11 cellular contexts compared by ENCODE assay signal in genomic region chr13:65292488-65292901, GRCh38.
DNase-seq lines count a peak whose midpoint lies in the region; ATAC-seq and TF ChIP-seq lines count a peak whose summit lies in the region.
"Had no signal": no experiment of that assay in that cellular context is flagged by ENCODE, and none has a peak within 500 bp of the region (broad histone marks: within the 10 kb centered on the region; RNA-seq: fewer than 3 reads in every experiment).

No MANE protein-coding gene starts in this region.

- no peak overlapping the region for H3K56ac ChIP-seq in IMR-90 (ENCODE audit: extremely low read depth, insufficient read depth, low read length)

- no peaks in the 10 kb centered on the region for H3K9me1 ChIP-seq in IMR-90 (ENCODE audit: insufficient read depth, low read length)

- CTCF ChIA-PET in IMR-90 (lab: Yijun Ruan, JAX): no interaction called here
- CTCF ChIA-PET in activated CD8-positive, alpha-beta T cell treated with anti-CD3 and anti-CD28 coated beads for 36 hours (lab: Charles Lee): no interaction called here

- H3K4me3 ChIP-seq in IMR-90 (ENCODE audit: insufficient read depth, low read depth, low read length): no peak overlapping the region
- no peak overlapping the region for H3K4me3 ChIP-seq in brain microvascular endothelial cell (ENCODE audit: low read depth, low read length)
- H3K4me3 ChIP-seq: tibial artery had no signal

- peak; percentile 98 for ATAC-seq in IMR-90 (ENCODE audit: low read depth)
- no peak for ATAC-seq in GM21526 (IDR thresholded peaks at IDR 0.05; ENCODE audit: low FRiP score, unreplicated experiment)
- no peak for ATAC-seq in HG03469 (IDR thresholded peaks at IDR 0.05; ENCODE audit: unreplicated experiment)
- no peak for ATAC-seq in activated CD8-positive, alpha-beta T cell treated with anti-CD3 and anti-CD28 coated beads for 36 hours

- H2BK120ac ChIP-seq in IMR-90 (ENCODE audit: low read depth, low read length): no peak overlapping the region; the same call in 1 of the 2 replicates

- no peaks in the 10 kb centered on the region for H3K4me1 Mint-ChIP-seq in activated CD8-positive, alpha-beta T cell treated with anti-CD3 and anti-CD28 coated beads for 36 hours (ENCODE audit: low read depth)

- H3K27ac ChIP-seq in IMR-90 (ENCODE audit: insufficient read depth, low read length): no peak overlapping the region
- no peak overlapping the region for H3K27ac ChIP-seq in brain microvascular endothelial cell
- H3K27ac ChIP-seq: tibial artery had no signal

- no peak overlapping the region for H3K27ac Mint-ChIP-seq in activated CD8-positive, alpha-beta T cell treated with anti-CD3 and anti-CD28 coated beads for 36 hours

- H2AFZ ChIP-seq in IMR-90 (replicated peaks; ENCODE audit: low read length, poor library complexity): no peak overlapping the region

- no peak for TF ChIP-seq CTCF in IMR-90 (conservative IDR thresholded peaks at IDR 0.05; ENCODE audit: low read depth, low read length)
- TF ChIP-seq CTCF in brain microvascular endothelial cell (IDR thresholded peaks at IDR 0.05; ENCODE audit: low read depth, low read length, missing control alignments): peak; percentile 5
- no peak for TF ChIP-seq CTCF in activated CD8-positive, alpha-beta T cell treated with anti-CD3 and anti-CD28 coated beads for 36 hours (IDR thresholded peaks at IDR 0.05)

- no peak overlapping the region for H3K4ac ChIP-seq in IMR-90 (ENCODE audit: low read depth, low read length)

- no peak overlapping the region for H4K5ac ChIP-seq in IMR-90 (ENCODE audit: low read depth, low read length)

- no peak overlapping the region for H3K23ac ChIP-seq in IMR-90 (ENCODE audit: low read depth, low read length)

- no peaks in the 10 kb centered on the region for H4K20me1 ChIP-seq in IMR-90 (ENCODE audit: insufficient read depth, low read length)

- no peak overlapping the region; a peak in 1 of 4 replicates for H4K8ac ChIP-seq in IMR-90 (ENCODE audit: low read depth in 2 of 2, low read length in 2 of 2)

- dilution Hi-C loops in IMR-90 (cut with HindIII; ENCODE audit: low sequenced_read_pairs, unreplicated experiment): no loop called here

- no CpG with 5 or more reads among the region's 2 CpGs for WGBS in IMR-90 (ENCODE audit: extremely low coverage in 2 of 2, insufficient read length in 1 of 2), 2 experiments

- H3K36me3 ChIP-seq in IMR-90 (ENCODE audit: control insufficient read depth, insufficient read depth, low read length): no peaks in the 10 kb centered on the region
- H3K36me3 ChIP-seq in brain microvascular endothelial cell (replicated peaks): no peaks in the 10 kb centered on the region
- H3K36me3 ChIP-seq: tibial artery had no signal

- H3K18ac ChIP-seq in IMR-90 (ENCODE audit: low read depth, low read length): no peak overlapping the region

- no peak overlapping the region for H2BK15ac ChIP-seq in IMR-90 (ENCODE audit: low read depth, low read length)

- H3K4me1 ChIP-seq in IMR-90 (ENCODE audit: control insufficient read depth, insufficient read depth, low read length): peaks cover 2% of the 10 kb centered on the region; the same call in 1 of the 2 replicates
- H3K4me1 ChIP-seq: tibial artery had no signal

- H3K9ac ChIP-seq in IMR-90 (ENCODE audit: low read depth, low read length): no peak overlapping the region

- H2AK9ac ChIP-seq in IMR-90 (replicated peaks; ENCODE audit: low read depth, low read length, poor library complexity): no peak overlapping the region

- in situ Hi-C loops in IMR-90 (cut with MboI; ENCODE audit: low sequenced_read_pairs) (no loop called here), brain microvascular endothelial cell (cut with HindIII; ENCODE audit: low pct_ligation_motif_present, low sequenced_read_pairs) (no loop called here)

- H3K36me3 Mint-ChIP-seq in activated CD8-positive, alpha-beta T cell treated with anti-CD3 and anti-CD28 coated beads for 36 hours (ENCODE audit: low read depth): no peaks in the 10 kb centered on the region
- H3K36me3 Mint-ChIP-seq: natural killer cell had no signal

- POLR2A ChIA-PET in IMR-90 (lab: Charles Lee; ENCODE audit: unreplicated experiment): no interaction called here
- POLR2A ChIA-PET in activated CD8-positive, alpha-beta T cell treated with anti-CD3 and anti-CD28 coated beads for 36 hours (lab: Charles Lee): no interaction called here

- no peak overlapping the region for H2BK5ac ChIP-seq in IMR-90 (ENCODE audit: low read depth, low read length, poor library complexity, severe bottlenecking)

- no peak for TF ChIP-seq POLR2A in IMR-90 (IDR thresholded peaks at IDR 0.05; ENCODE audit: low read depth, low read length)

- H3K4me2 ChIP-seq in IMR-90 (ENCODE audit: low read depth, low read length): no peak overlapping the region

- H4K91ac ChIP-seq in IMR-90 (ENCODE audit: insufficient read depth, low read depth, low read length): no peak overlapping the region

- no TSS peak for BruUV-seq in IMR-90 (replicated peaks; lab: Mats Ljungman, UMichigan)

- H3K9me3 ChIP-seq in IMR-90 (ENCODE audit: control insufficient read depth, insufficient read depth, low read length): no peaks in the 10 kb centered on the region
- H3K9me3 ChIP-seq: tibial artery had no signal

- intact Hi-C loops in IMR-90 (cut with micrococcal nuclease): loop anchor here (10.0 kb wide), 1 partner anchor 342 kb away; no protein-coding TSS in a partner anchor
- intact Hi-C loops in activated CD8-positive, alpha-beta T cell treated with anti-CD3 and anti-CD28 coated beads for 36 hours (cut with micrococcal nuclease): no loop called here

- no peak overlapping the region for H3K4me3 Mint-ChIP-seq in activated CD8-positive, alpha-beta T cell treated with anti-CD3 and anti-CD28 coated beads for 36 hours

- H3K14ac ChIP-seq in IMR-90 (replicated peaks; ENCODE audit: low read depth, low read length): no peak overlapping the region

- H3K27me3 Mint-ChIP-seq in activated CD8-positive, alpha-beta T cell treated with anti-CD3 and anti-CD28 coated beads for 36 hours: no peaks in the 10 kb centered on the region

- H2BK20ac ChIP-seq in IMR-90 (ENCODE audit: low read depth, low read length): 0 out of 2 replicates have a peak overlapping the region, but pooled peaks have one; percentile 14

- H2AK5ac ChIP-seq in IMR-90 (ENCODE audit: low read depth, low read length): no peak overlapping the region

- TF ChIP-seq RAD21 in IMR-90 (IDR thresholded peaks at IDR 0.05; ENCODE audit: low read length): no peak

- DNase-seq in Ammon's horn (ENCODE audit: low spot score): peak; percentile 71
- DNase-seq in IMR-90: peak; percentile 86
- DNase-seq in brain microvascular endothelial cell: peak; percentile 90
- DNase-seq in islet precursor cell: peak; percentile 89
- DNase-seq in stimulated activated CD8-positive, alpha-beta memory T cell treated with anti-CD3 and anti-CD28 coated beads, Interleukin-4, amount 100 ng/mL, for 48 hours: no peak
- no peak for DNase-seq in activated CD8-positive, alpha-beta T cell treated with anti-CD3 and anti-CD28 coated beads for 36 hours
- DNase-seq: natural killer cell; stimulated activated CD4-positive, alpha-beta T cell treated with anti-CD3 and anti-CD28 coated beads, Interleukin-2, amount 100 ng/mL, for 48 hours; tibial artery had no signal

- no peaks in the 10 kb centered on the region for H3K79me1 ChIP-seq in IMR-90 (ENCODE audit: low read depth in 1 of 2, low read length in 2 of 2)

- peaks cover 9% of the 10 kb centered on the region for H3K9me3 Mint-ChIP-seq in activated CD8-positive, alpha-beta T cell treated with anti-CD3 and anti-CD28 coated beads for 36 hours
- H3K9me3 Mint-ChIP-seq: natural killer cell had no signal

- no peaks in the 10 kb centered on the region for H3K27me3 ChIP-seq in IMR-90 (ENCODE audit: control insufficient read depth, insufficient read depth, low read length)
- H3K27me3 ChIP-seq in brain microvascular endothelial cell (replicated peaks): no peaks in the 10 kb centered on the region
- H3K27me3 ChIP-seq: tibial artery had no signal

TF ChIP-seq in IMR-90, 13 proteins besides CTCF, POLR2A, EP300 and RAD21:
- TF ChIP-seq BHLHE40 (IDR thresholded peaks at IDR 0.05; ENCODE audit: low read depth, low read length): no peak
- TF ChIP-seq FOS (IDR thresholded peaks at IDR 0.05; ENCODE audit: low read depth, low read length): peak; percentile 46; the same call in 1 of the 2 replicates
TF ChIP-seq in IMR-90: peak in this region for 1.

Comparison
In these comparisons a context has a peak if more than half of its experiments do, and no peak if none do; other contexts are left out.
1. DNase-seq: peak in Ammon's horn (single experiment), IMR-90 (single experiment), brain microvascular endothelial cell (single experiment) and islet precursor cell (single experiment); none in stimulated activated CD8-positive, alpha-beta memory T cell treated with anti-CD3 and anti-CD28 coated beads, Interleukin-4, amount 100 ng/mL, for 48 hours (single experiment) and activated CD8-positive, alpha-beta T cell treated with anti-CD3 and anti-CD28 coated beads for 36 hours (single experiment).